In the genomic region with DNA sequence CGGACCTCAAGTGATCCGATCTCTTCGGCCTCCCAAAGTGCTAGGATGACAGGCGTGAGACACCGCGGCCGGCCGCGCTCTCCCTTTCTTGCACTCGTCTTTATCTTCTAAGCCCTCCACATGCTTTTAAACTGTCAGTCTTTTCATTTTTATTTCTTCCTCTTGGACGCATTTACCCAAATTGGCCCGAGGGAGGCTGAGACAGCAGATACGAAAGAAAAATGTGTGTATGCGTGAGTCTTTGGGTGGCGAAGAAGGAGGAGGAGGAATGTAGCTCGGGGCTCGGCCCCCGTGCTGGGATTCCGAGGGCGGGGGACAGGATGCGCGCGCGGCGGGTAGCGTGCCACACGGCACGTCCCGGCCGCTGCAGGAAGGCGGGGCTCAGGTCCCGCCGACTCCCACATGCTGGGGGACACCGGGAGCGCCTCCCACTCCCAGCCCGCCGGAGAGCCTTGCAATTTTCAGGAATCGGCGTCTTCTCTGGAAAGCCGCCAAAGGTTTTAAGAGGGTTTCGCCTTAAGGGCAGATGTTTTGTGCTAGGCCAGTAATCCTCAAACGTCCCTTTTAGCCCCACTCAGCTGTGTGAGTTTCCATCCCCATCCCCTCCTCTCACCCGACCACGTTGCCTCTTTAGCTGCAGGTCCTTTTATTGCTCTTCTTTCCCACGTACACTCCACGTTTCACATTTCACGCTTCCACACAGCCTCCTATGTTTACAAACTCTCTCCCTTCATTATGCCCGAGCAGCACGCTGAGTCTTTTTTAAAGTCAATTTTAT, we compare ENCODE assay signal across 1 cellular context.
TF ChIP-seq lines count a peak whose summit lies in the region.

No MANE protein-coding gene starts in this region.

TF ChIP-seq in GM12878, 131 proteins besides CTCF, POLR2A, EP300 and RAD21 (continued from another document and continues in another):
- no peak for TF ChIP-seq ELK1 (IDR thresholded peaks at IDR 0.05; ENCODE audit: low read depth, low read length)
- peak; percentile 85 for TF ChIP-seq DPF2 (IDR thresholded peaks at IDR 0.05)
- no peak for TF ChIP-seq ZBTB40 (IDR thresholded peaks at IDR 0.05; ENCODE audit: borderline replicate concordance)
- TF ChIP-seq MEF2A (IDR thresholded peaks at IDR 0.05; ENCODE audit: insufficient read depth, low read depth, low read length), result no peak
- TF ChIP-seq HDGF (IDR thresholded peaks at IDR 0.05), result 0 out of 2 replicates have a peak, but pooled peaks have one; percentile 55
- no peak for TF ChIP-seq YBX1 (IDR thresholded peaks at IDR 0.05)
- TF ChIP-seq BRCA1 (IDR thresholded peaks at IDR 0.05; ENCODE audit: low read depth, low read length), result no peak
- TF ChIP-seq, protein P1, sequence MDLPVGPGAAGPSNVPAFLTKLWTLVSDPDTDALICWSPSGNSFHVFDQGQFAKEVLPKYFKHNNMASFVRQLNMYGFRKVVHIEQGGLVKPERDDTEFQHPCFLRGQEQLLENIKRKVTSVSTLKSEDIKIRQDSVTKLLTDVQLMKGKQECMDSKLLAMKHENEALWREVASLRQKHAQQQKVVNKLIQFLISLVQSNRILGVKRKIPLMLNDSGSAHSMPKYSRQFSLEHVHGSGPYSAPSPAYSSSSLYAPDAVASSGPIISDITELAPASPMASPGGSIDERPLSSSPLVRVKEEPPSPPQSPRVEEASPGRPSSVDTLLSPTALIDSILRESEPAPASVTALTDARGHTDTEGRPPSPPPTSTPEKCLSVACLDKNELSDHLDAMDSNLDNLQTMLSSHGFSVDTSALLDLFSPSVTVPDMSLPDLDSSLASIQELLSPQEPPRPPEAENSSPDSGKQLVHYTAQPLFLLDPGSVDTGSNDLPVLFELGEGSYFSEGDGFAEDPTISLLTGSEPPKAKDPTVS (IDR thresholded peaks at IDR 0.05; ENCODE audit: low read depth, low read length), result no peak
- TF ChIP-seq HCFC1 (IDR thresholded peaks at IDR 0.05; ENCODE audit: low read length), result no peak
- peak; percentile 80 for TF ChIP-seq EED (IDR thresholded peaks at IDR 0.05; ENCODE audit: low read depth)
- TF ChIP-seq MAX (IDR thresholded peaks at IDR 0.05; ENCODE audit: low read depth, low read length), result peak; percentile 70
- no peak; the same call in 1 of the 2 replicates for TF ChIP-seq FOXK2 (IDR thresholded peaks at IDR 0.05)
- peak; percentile 62; the same call in 1 of the 2 replicates for TF ChIP-seq MXI1 (IDR thresholded peaks at IDR 0.05; ENCODE audit: low read depth, low read length)
- no peak for TF ChIP-seq SUPT20H (IDR thresholded peaks at IDR 0.05; ENCODE audit: borderline replicate concordance, control insufficient read depth, low read depth, low read length)
- no peak for TF ChIP-seq USF1 (IDR thresholded peaks at IDR 0.05; ENCODE audit: borderline replicate concordance, extremely low read length, insufficient read depth, low read depth, low read length)
- no peak for TF ChIP-seq TBL1XR1 (IDR thresholded peaks at IDR 0.05; ENCODE audit: low read depth, low read length)
- TF ChIP-seq, protein P2, sequence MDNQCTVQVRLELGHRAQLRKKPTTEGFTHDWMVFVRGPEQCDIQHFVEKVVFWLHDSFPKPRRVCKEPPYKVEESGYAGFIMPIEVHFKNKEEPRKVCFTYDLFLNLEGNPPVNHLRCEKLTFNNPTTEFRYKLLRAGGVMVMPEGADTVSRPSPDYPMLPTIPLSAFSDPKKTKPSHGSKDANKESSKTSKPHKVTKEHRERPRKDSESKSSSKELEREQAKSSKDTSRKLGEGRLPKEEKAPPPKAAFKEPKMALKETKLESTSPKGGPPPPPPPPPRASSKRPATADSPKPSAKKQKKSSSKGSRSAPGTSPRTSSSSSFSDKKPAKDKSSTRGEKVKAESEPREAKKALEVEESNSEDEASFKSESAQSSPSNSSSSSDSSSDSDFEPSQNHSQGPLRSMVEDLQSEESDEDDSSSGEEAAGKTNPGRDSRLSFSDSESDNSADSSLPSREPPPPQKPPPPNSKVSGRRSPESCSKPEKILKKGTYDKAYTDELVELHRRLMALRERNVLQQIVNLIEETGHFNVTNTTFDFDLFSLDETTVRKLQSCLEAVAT (IDR thresholded peaks at IDR 0.05), result no peak; the same call in 1 of the 2 replicates
- TF ChIP-seq ZBED1 (IDR thresholded peaks at IDR 0.05; ENCODE audit: borderline replicate concordance), result no peak
- no peak for TF ChIP-seq ETV6 (conservative IDR thresholded peaks at IDR 0.05 in 1 of 2, IDR thresholded peaks at IDR 0.05 in 1 of 2; ENCODE audit: borderline replicate concordance in 1 of 2, low read depth in 1 of 2)
- no peak for TF ChIP-seq HDAC6 (IDR thresholded peaks at IDR 0.05; ENCODE audit: unreplicated experiment)
- TF ChIP-seq SPI1 (IDR thresholded peaks at IDR 0.05; ENCODE audit: borderline replicate concordance, insufficient read depth, low read depth, low read length), result no peak
- TF ChIP-seq EGR1 (IDR thresholded peaks at IDR 0.05; ENCODE audit: borderline replicate concordance in 1 of 2, low read depth in 2 of 2, low read length in 2 of 2), result peak in 1 of 2 experiments; percentile 52; a peak in 1 of 3 replicates
- TF ChIP-seq SMAD5 (IDR thresholded peaks at IDR 0.05; ENCODE audit: low read depth), result no peak
- TF ChIP-seq SIN3A (IDR thresholded peaks at IDR 0.05; ENCODE audit: low read depth, low read length), result peak; percentile 17; the same call in 1 of the 2 replicates
- TF ChIP-seq, protein P3, sequence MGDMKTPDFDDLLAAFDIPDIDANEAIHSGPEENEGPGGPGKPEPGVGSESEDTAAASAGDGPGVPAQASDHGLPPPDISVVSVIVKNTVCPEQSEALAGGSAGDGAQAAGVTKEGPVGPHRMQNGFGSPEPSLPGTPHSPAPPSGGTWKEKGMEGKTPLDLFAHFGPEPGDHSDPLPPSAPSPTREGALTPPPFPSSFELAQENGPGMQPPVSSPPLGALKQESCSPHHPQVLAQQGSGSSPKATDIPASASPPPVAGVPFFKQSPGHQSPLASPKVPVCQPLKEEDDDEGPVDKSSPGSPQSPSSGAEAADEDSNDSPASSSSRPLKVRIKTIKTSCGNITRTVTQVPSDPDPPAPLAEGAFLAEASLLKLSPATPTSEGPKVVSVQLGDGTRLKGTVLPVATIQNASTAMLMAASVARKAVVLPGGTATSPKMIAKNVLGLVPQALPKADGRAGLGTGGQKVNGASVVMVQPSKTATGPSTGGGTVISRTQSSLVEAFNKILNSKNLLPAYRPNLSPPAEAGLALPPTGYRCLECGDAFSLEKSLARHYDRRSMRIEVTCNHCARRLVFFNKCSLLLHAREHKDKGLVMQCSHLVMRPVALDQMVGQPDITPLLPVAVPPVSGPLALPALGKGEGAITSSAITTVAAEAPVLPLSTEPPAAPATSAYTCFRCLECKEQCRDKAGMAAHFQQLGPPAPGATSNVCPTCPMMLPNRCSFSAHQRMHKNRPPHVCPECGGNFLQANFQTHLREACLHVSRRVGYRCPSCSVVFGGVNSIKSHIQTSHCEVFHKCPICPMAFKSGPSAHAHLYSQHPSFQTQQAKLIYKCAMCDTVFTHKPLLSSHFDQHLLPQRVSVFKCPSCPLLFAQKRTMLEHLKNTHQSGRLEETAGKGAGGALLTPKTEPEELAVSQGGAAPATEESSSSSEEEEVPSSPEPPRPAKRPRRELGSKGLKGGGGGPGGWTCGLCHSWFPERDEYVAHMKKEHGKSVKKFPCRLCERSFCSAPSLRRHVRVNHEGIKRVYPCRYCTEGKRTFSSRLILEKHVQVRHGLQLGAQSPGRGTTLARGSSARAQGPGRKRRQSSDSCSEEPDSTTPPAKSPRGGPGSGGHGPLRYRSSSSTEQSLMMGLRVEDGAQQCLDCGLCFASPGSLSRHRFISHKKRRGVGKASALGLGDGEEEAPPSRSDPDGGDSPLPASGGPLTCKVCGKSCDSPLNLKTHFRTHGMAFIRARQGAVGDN (IDR thresholded peaks at IDR 0.05), result peak; percentile 94
- TF ChIP-seq EZH2 (IDR thresholded peaks at IDR 0.05; ENCODE audit: borderline replicate concordance, control insufficient read depth, low read depth, low read length), result no peak
- peak; percentile 8; the same call in 1 of the 2 replicates for TF ChIP-seq ZNF384 (IDR thresholded peaks at IDR 0.05; ENCODE audit: borderline replicate concordance, low read depth, low read length)
- 0 out of 3 replicates have a peak, but pooled peaks have one; percentile 27 for TF ChIP-seq POU2F2 (IDR thresholded peaks at IDR 0.05; ENCODE audit: borderline replicate concordance, low read depth, low read length)
- no peak for TF ChIP-seq ASH2L (IDR thresholded peaks at IDR 0.05; ENCODE audit: borderline replicate concordance, low read depth)
- TF ChIP-seq, protein P4, sequence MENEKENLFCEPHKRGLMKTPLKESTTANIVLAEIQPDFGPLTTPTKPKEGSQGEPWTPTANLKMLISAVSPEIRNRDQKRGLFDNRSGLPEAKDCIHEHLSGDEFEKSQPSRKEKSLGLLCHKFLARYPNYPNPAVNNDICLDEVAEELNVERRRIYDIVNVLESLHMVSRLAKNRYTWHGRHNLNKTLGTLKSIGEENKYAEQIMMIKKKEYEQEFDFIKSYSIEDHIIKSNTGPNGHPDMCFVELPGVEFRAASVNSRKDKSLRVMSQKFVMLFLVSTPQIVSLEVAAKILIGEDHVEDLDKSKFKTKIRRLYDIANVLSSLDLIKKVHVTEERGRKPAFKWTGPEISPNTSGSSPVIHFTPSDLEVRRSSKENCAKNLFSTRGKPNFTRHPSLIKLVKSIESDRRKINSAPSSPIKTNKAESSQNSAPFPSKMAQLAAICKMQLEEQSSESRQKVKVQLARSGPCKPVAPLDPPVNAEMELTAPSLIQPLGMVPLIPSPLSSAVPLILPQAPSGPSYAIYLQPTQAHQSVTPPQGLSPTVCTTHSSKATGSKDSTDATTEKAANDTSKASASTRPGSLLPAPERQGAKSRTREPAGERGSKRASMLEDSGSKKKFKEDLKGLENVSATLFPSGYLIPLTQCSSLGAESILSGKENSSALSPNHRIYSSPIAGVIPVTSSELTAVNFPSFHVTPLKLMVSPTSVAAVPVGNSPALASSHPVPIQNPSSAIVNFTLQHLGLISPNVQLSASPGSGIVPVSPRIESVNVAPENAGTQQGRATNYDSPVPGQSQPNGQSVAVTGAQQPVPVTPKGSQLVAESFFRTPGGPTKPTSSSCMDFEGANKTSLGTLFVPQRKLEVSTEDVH (IDR thresholded peaks at IDR 0.05; ENCODE audit: low read depth, partially characterized antibody), result no peak
- TF ChIP-seq ZBTB4 (CRISPR knock-in tag; IDR thresholded peaks at IDR 0.05), result no peak
- TF ChIP-seq ZNF217 (IDR thresholded peaks at IDR 0.05), result 0 out of 2 replicates have a peak, but pooled peaks have one; percentile 27
- no peak for TF ChIP-seq ESRRA (IDR thresholded peaks at IDR 0.05; ENCODE audit: low read length)
